9 cellular contexts compared by ENCODE assay signal in genomic region chr5:178121450-178122276, GRCh38. TPM values are rescaled to one million over a fixed set of nuclear protein-coding genes. Genes with fewer than 3 reads are reported as not detected.
DNase-seq lines count a peak whose midpoint lies in the region; ATAC-seq, FAIRE-seq and TF ChIP-seq lines count a peak whose summit lies in the region.
"Had no signal": no experiment of that assay in that cellular context is flagged by ENCODE, and none has a peak within 500 bp of the region (broad histone marks: within the 10 kb centered on the region; RNA-seq: fewer than 3 reads in every experiment).

No MANE protein-coding gene starts in this region.

- H4K5ac ChIP-seq in IMR-90 (ENCODE audit: low read depth, low read length): peak overlapping the region; percentile 57; the same call in 1 of the 2 replicates

- H3K56ac ChIP-seq in IMR-90 (ENCODE audit: extremely low read depth, insufficient read depth, low read length): no peak overlapping the region

- H3K14ac ChIP-seq in IMR-90 (replicated peaks; ENCODE audit: low read depth, low read length): no peak overlapping the region
- no peak overlapping the region for H3K14ac ChIP-seq in neuronal stem cell (ENCODE audit: low read length)

- no peaks in the 10 kb centered on the region; the same call in 1 of the 2 replicates for H4K20me1 ChIP-seq in IMR-90 (ENCODE audit: insufficient read depth, low read length)
- H4K20me1 ChIP-seq in GM12878 (ENCODE audit: control insufficient read depth, insufficient read depth): no peaks in the 10 kb centered on the region

- peak overlapping the region; percentile 24; the same call in 1 of the 2 replicates for H3K9ac ChIP-seq in IMR-90 (ENCODE audit: low read depth, low read length)
- no peak overlapping the region for H3K9ac ChIP-seq in GM12878 (ENCODE audit: control insufficient read depth, insufficient read depth, low read length)
- H3K9ac ChIP-seq in neuronal stem cell (ENCODE audit: low read depth, low read length, poor library complexity): peak overlapping the region; percentile 68

- no peak for TF ChIP-seq EP300 in GM12878 (IDR thresholded peaks at IDR 0.05; ENCODE audit: borderline replicate concordance in 1 of 2, control insufficient read depth in 1 of 2, low read depth in 2 of 2, low read length in 2 of 2)

- ATAC-seq in IMR-90 (ENCODE audit: low read depth) (no peak), GM12878 (no peak), GM21390 (IDR thresholded peaks at IDR 0.05; ENCODE audit: unreplicated experiment) (no peak)

- TF ChIP-seq POLR2A in IMR-90 (IDR thresholded peaks at IDR 0.05; ENCODE audit: low read depth, low read length) (no peak), GM12878 (IDR thresholded peaks at IDR 0.05; ENCODE audit: low read depth, low read length) (no peak)

- H3K4ac ChIP-seq in IMR-90 (ENCODE audit: low read depth, low read length) (no peak overlapping the region; the same call in 1 of the 2 replicates), neuronal stem cell (ENCODE audit: low read length) (no peak overlapping the region)

- peak overlapping the region; percentile 58 for H2BK12ac ChIP-seq in neuronal stem cell (ENCODE audit: low read length)

- no peak overlapping the region for H3K27ac ChIP-seq in IMR-90 (ENCODE audit: insufficient read depth, low read length)
- H3K27ac ChIP-seq in GM12878 (ENCODE audit: control insufficient read depth, insufficient read depth): peak overlapping the region; percentile 47
- no peak overlapping the region for H3K27ac ChIP-seq in neuronal stem cell (replicated peaks; ENCODE audit: low read length)

- no peak overlapping the region for H3K23ac ChIP-seq in IMR-90 (ENCODE audit: low read depth, low read length)
- peak overlapping the region; percentile 26 for H3K23ac ChIP-seq in neuronal stem cell (ENCODE audit: low read depth, low read length, poor library complexity)

- H3K36me3 ChIP-seq in IMR-90 (ENCODE audit: control insufficient read depth, insufficient read depth, low read length) (no peaks in the 10 kb centered on the region), GM12878 (ENCODE audit: control insufficient read depth in 2 of 2, insufficient read depth in 2 of 2, low read length in 1 of 2) (peaks cover 3 to 19% of the 10 kb centered on the region in 2 experiments; a peak in 3 of 4 replicates), neuronal stem cell (replicated peaks in 1 of 2; ENCODE audit: control insufficient read depth in 2 of 2, insufficient read depth in 2 of 2, low read length in 2 of 2) (peaks cover 3 to 28% of the 10 kb centered on the region in 2 donors)
- H3K36me3 ChIP-seq: HAP-1 had no signal

- H3K27me3 ChIP-seq in IMR-90 (ENCODE audit: control insufficient read depth, insufficient read depth, low read length) (peaks cover 14% of the 10 kb centered on the region), GM12878 (replicated peaks in 1 of 2; ENCODE audit: control insufficient read depth in 2 of 2, insufficient read depth in 2 of 2, low read length in 1 of 2) (no peaks in the 10 kb centered on the region), neuronal stem cell (ENCODE audit: control insufficient read depth in 3 of 3, insufficient read depth in 3 of 3, low read depth in 1 of 3, low read length in 3 of 3) (no peaks in the 10 kb centered on the region)

- H2AFZ ChIP-seq in IMR-90 (replicated peaks; ENCODE audit: low read length, poor library complexity) (peak overlapping the region; percentile 82), GM12878 (ENCODE audit: control insufficient read depth, low read depth, low read length) (no peak overlapping the region), neuronal stem cell (ENCODE audit: low read length) (no peak overlapping the region)

- POLR2A ChIA-PET in IMR-90 (lab: Charles Lee; ENCODE audit: unreplicated experiment): no interaction called here
- POLR2A ChIA-PET in GM12878 (lab: Charles Lee): interaction anchor here (0.6 to 1.0 kb wide), 2 partner anchors 10 to 30 kb away, joined by 3 to 6 read pairs; no protein-coding TSS in a partner anchor

- in situ Hi-C loops in IMR-90 (cut with MboI; ENCODE audit: low sequenced_read_pairs): no loop called here
- in situ Hi-C loops in GM12878 (cut with MboI): loop anchor here (10.0 kb wide), 1 partner anchor 1693 kb away; no protein-coding TSS in a partner anchor

- peak overlapping the region in 1 of 2 experiments; percentile 40; a peak in 2 of 4 replicates for H4K8ac ChIP-seq in IMR-90 (ENCODE audit: low read depth in 2 of 2, low read length in 2 of 2)
- H4K8ac ChIP-seq in neuronal stem cell (ENCODE audit: low read depth, low read length): no peak overlapping the region

- TF ChIP-seq CTCF in IMR-90 (conservative IDR thresholded peaks at IDR 0.05; ENCODE audit: low read depth, low read length): no peak
- TF ChIP-seq CTCF in GM12878 (IDR thresholded peaks at IDR 0.05 in 2 of 3, conservative IDR thresholded peaks at IDR 0.05 in 1 of 3; ENCODE audit: control insufficient read depth in 2 of 3, extremely low read depth in 1 of 3, insufficient read depth in 1 of 3, low read depth in 3 of 3, low read length in 3 of 3): no peak

- peak overlapping the region; percentile 40; the same call in 1 of the 2 replicates for H2BK120ac ChIP-seq in IMR-90 (ENCODE audit: low read depth, low read length)
- peak overlapping the region; percentile 16 for H2BK120ac ChIP-seq in neuronal stem cell (ENCODE audit: low read depth, low read length)

- RAD21 ChIA-PET in GM12878 (lab: Charles Lee; ENCODE audit: unreplicated experiment): interaction anchor here (1.2 kb wide), 4 partner anchors 24 to 46 kb away, joined by 3 to 7 read pairs (median 4); no protein-coding TSS in a partner anchor

- H3K4me2 ChIP-seq in IMR-90 (ENCODE audit: low read depth, low read length) (peak overlapping the region; percentile 58; the same call in 1 of the 2 replicates), GM12878 (ENCODE audit: control insufficient read depth, insufficient read depth) (peak overlapping the region; percentile 45), neuronal stem cell (ENCODE audit: insufficient read depth, low read length, poor library complexity, severe bottlenecking) (no peak overlapping the region)

- H4K91ac ChIP-seq in IMR-90 (ENCODE audit: insufficient read depth, low read depth, low read length) (no peak overlapping the region), neuronal stem cell (ENCODE audit: low read depth, low read length, poor library complexity) (no peak overlapping the region)

- no peak overlapping the region for H2AK5ac ChIP-seq in IMR-90 (ENCODE audit: low read depth, low read length)
- H2AK5ac ChIP-seq in neuronal stem cell (ENCODE audit: low read depth, low read length): peak overlapping the region; percentile 63

- peak overlapping the region; percentile 63 for H2AK9ac ChIP-seq in IMR-90 (replicated peaks; ENCODE audit: low read depth, low read length, poor library complexity)

- H2BK15ac ChIP-seq in IMR-90 (ENCODE audit: low read depth, low read length): no peak overlapping the region
- peak overlapping the region; percentile 6 for H2BK15ac ChIP-seq in neuronal stem cell (ENCODE audit: low read length)

- DNase-seq in GM03348 (ENCODE audit: low spot score) (peak; percentile 39), IMR-90 (no peak), GM12878 (ENCODE audit: low read depth, low spot score) (no peak), neuronal stem cell (ENCODE audit: low spot score) (no peak), COR-L47 (lab: John Stamatoyannopoulos, UW) (no peak), NCI-H226 (no peak), 8988T (no peak)

- TF ChIP-seq RAD21 in IMR-90 (IDR thresholded peaks at IDR 0.05; ENCODE audit: low read length) (no peak), GM12878 (IDR thresholded peaks at IDR 0.05; ENCODE audit: insufficient read depth, low read depth, low read length) (no peak)

- H2BK5ac ChIP-seq in IMR-90 (ENCODE audit: low read depth, low read length, poor library complexity, severe bottlenecking) (no peak overlapping the region), neuronal stem cell (ENCODE audit: low read length) (peak overlapping the region; percentile 82)

- no peaks in the 10 kb centered on the region for H3K9me3 ChIP-seq in IMR-90 (ENCODE audit: control insufficient read depth, insufficient read depth, low read length)
- no peaks in the 10 kb centered on the region for H3K9me3 ChIP-seq in GM12878 (replicated peaks; ENCODE audit: control insufficient read depth, insufficient read depth, low read length)
- no peaks in the 10 kb centered on the region for H3K9me3 ChIP-seq in neuronal stem cell (replicated peaks in 1 of 2; ENCODE audit: control insufficient read depth in 2 of 2, insufficient read depth in 1 of 2, low read depth in 1 of 2, low read length in 2 of 2)
- H3K9me3 ChIP-seq: HAP-1 had no signal

- dilution Hi-C loops in IMR-90 (cut with HindIII; ENCODE audit: low sequenced_read_pairs, unreplicated experiment): no loop called here

- H3K79me1 ChIP-seq in IMR-90 (ENCODE audit: low read depth in 1 of 2, low read length in 2 of 2): no peaks in the 10 kb centered on the region
- H3K79me1 ChIP-seq in neuronal stem cell (ENCODE audit: low read depth, low read length): peaks cover 2% of the 10 kb centered on the region

- peaks cover 6% of the 10 kb centered on the region; the same call in 1 of the 2 replicates for H3K4me1 ChIP-seq in IMR-90 (ENCODE audit: control insufficient read depth, insufficient read depth, low read length)
- H3K4me1 ChIP-seq in GM12878 (ENCODE audit: control insufficient read depth, insufficient read depth, low read length): peaks cover 32% of the 10 kb centered on the region
- peaks cover 13 to 14% of the 10 kb centered on the region in 2 donors for H3K4me1 ChIP-seq in neuronal stem cell (ENCODE audit: control insufficient read depth in 2 of 2, insufficient read depth in 1 of 2, low read depth in 1 of 2, low read length in 2 of 2)

- H3K79me2 ChIP-seq in GM12878 (ENCODE audit: control insufficient read depth, insufficient read depth, low read length): peaks cover 25% of the 10 kb centered on the region

- no peak overlapping the region; the same call in 1 of the 2 replicates for H3K18ac ChIP-seq in IMR-90 (ENCODE audit: low read depth, low read length)
- H3K18ac ChIP-seq in neuronal stem cell (ENCODE audit: low read length): no peak overlapping the region

- BruUV-seq in IMR-90 (replicated peaks; lab: Mats Ljungman, UMichigan): no TSS peak
- no TSS peak for BruUV-seq in GM12878 (replicated peaks; lab: Mats Ljungman, UMichigan)

- no peak overlapping the region for H2BK20ac ChIP-seq in IMR-90 (ENCODE audit: low read depth, low read length)

- intact Hi-C loops in IMR-90 (cut with micrococcal nuclease): no loop called here
- intact Hi-C loops in GM12878 (cut with micrococcal nuclease; ENCODE audit: unreplicated experiment): no loop called here

- 89% methylated on average over 23 of the region's 36 CpGs; no CpG with 5 or more reads in 1 of the 2 experiments for WGBS in IMR-90 (ENCODE audit: extremely low coverage in 2 of 2, insufficient read length in 1 of 2), 2 experiments
- 89% methylated on average over 36 of the region's 36 CpGs for WGBS in GM12878 (ENCODE audit: insufficient coverage, insufficient replicate concordance, low lambda C conversion rate, missing lambda C conversion rate)
- no CpG with 5 or more reads among the region's 36 CpGs for WGBS in neuronal stem cell (ENCODE audit: extremely low coverage in 2 of 2, insufficient read length in 2 of 2, insufficient replicate concordance in 1 of 2), 2 donors

- H3K9me1 ChIP-seq in IMR-90 (ENCODE audit: insufficient read depth, low read length): no peaks in the 10 kb centered on the region

- FAIRE-seq in GM12878 (lab: Jason Lieb, UNC): no peak

- H3K4me3 ChIP-seq in IMR-90 (ENCODE audit: insufficient read depth, low read depth, low read length) (no peak overlapping the region; the same call in 1 of the 2 replicates), GM12878 (peak overlapping the region; percentile 47; the same call in 1 of the 2 replicates), neuronal stem cell (ENCODE audit: low read length in 2 of 2) (no peak overlapping the region)
- H3K4me3 ChIP-seq: HAP-1 had no signal

- SMC1A ChIA-PET in GM12878 (lab: Charles Lee; ENCODE audit: uncharacterized antibody, unreplicated experiment): interaction anchor here (0.9 to 2.9 kb wide), 5 partner anchors 10 to 47 kb away, joined by 3 to 14 read pairs (median 5); no protein-coding TSS in a partner anchor

- CTCF ChIA-PET in IMR-90 (lab: Yijun Ruan, JAX) (interaction anchor here (0.6 to 0.9 kb wide), 5 partner anchors 8 to 45 kb away, joined by 3 to 4 read pairs (median 4); no protein-coding TSS in a partner anchor), GM12878 (lab: Yijun Ruan, JAX) (interaction anchor here (0.9 to 3.1 kb wide), 17 partner anchors 8 to 83 kb away, joined by 3 to 21 read pairs (median 8); partner anchors contain the start of genes HNRNPAB, NHP2 and RMND5B)

RNA-seq across cellular contexts. Expression of gene N4BP3, which starts 8.3 kb away (rescaled TPM):
- under 0.01 and 0.18 TPM in 2 replicates for total RNA-seq in IMR-90 (2012; rRNA removed)
- polyA plus RNA-seq in IMR-90 (2012; rRNA removed): 0.14 and 0.16 TPM in 2 replicates
- polyA plus RNA-seq in IMR-90 (2012; cell fraction: cytosol; rRNA removed): 0.10 and 0.16 TPM in 2 replicates
- polyA plus RNA-seq in IMR-90 (2012; cell fraction: nucleus; rRNA removed; ENCODE audit: low replicate concordance): 0.19 and 0.30 TPM in 2 replicates
- 49.3 and 55.0 TPM in 2 replicates for total RNA-seq in GM12878 (2013; cell fraction: nucleolus; rRNA removed)
- 10.0 and 10.2 TPM in 2 replicates for total RNA-seq in GM12878 (2014; rRNA removed)
- 3.9 and 4.0 TPM in 2 replicates for total RNA-seq in GM12878 (2014; rRNA removed; fragmentation: Illumina TruSeq; extraction: Trizol)
- total RNA-seq in GM12878 (2021): 11.4 and 13.0 TPM in 2 replicates
- polyA plus RNA-seq in GM12878 (2011; ENCODE audit: low read depth): 1.4 TPM
- 4.6 and 8.3 TPM in 2 replicates for polyA plus RNA-seq in GM12878 (2011; rRNA removed)
- 10.4 and 11.5 TPM in 2 replicates for polyA plus RNA-seq in GM12878 (2011; cell fraction: cytosol; rRNA removed)
- 29.0 and 31.8 TPM in 2 replicates for polyA plus RNA-seq in GM12878 (2011; cell fraction: nucleus; rRNA removed)
- 3.5 and 6.0 TPM in 2 replicates for polyA plus RNA-seq in GM12878 (2012)
- 1.3 and 2.5 TPM in 2 replicates for polyA plus RNA-seq in GM12878 (2014; fragmentation: Illumina TruSeq; extraction: Trizol)
- polyA plus RNA-seq in GM12878 (2014; fragmentation: Nextera tagmentation; extraction: Ambion mirVana): under 1 TPM; 0.06 to 0.27 TPM
- polyA plus RNA-seq in GM12878 (2014; rRNA removed): 9.3 and 10.3 TPM in 2 replicates
- 1 to 10 TPM; 3.7 to 4.6 TPM for polyA plus RNA-seq in GM12878 (2016; fragmentation: Nextera tagmentation; extraction: Ambion mirVana)
- 5.0 and 14.3 TPM in 2 replicates for polyA minus RNA-seq in GM12878 (2011; rRNA and poly(A)+ RNA removed)
- polyA minus RNA-seq in GM12878 (2011; cell fraction: cytosol; rRNA and poly(A)+ RNA removed): 5.1 and 6.3 TPM in 2 replicates
- 12.8 and 16.0 TPM in 2 replicates for polyA minus RNA-seq in GM12878 (2011; cell fraction: nucleus; rRNA and poly(A)+ RNA removed)
- 2.4 TPM for polyA plus RNA-seq in neuronal stem cell (2013, experiment 1 of 2)
- polyA plus RNA-seq in neuronal stem cell (2013, experiment 2 of 2): 2.5 TPM

RNA-seq across cellular contexts. Expression of gene RMND5B, which starts 9.2 kb away (rescaled TPM):
- total RNA-seq in IMR-90 (2012; rRNA removed): 11.7 and 14.0 TPM in 2 replicates
- polyA plus RNA-seq in IMR-90 (2012; rRNA removed): 19.5 and 21.6 TPM in 2 replicates
- 17.7 and 18.8 TPM in 2 replicates for polyA plus RNA-seq in IMR-90 (2012; cell fraction: cytosol; rRNA removed)
- 31.0 and 42.5 TPM in 2 replicates for polyA plus RNA-seq in IMR-90 (2012; cell fraction: nucleus; rRNA removed; ENCODE audit: low replicate concordance)
- total RNA-seq in GM12878 (2013; cell fraction: nucleolus; rRNA removed): 42.9 and 49.4 TPM in 2 replicates
- 25.8 and 27.6 TPM in 2 replicates for total RNA-seq in GM12878 (2014; rRNA removed)
- 16.7 and 16.8 TPM in 2 replicates for total RNA-seq in GM12878 (2014; rRNA removed; fragmentation: Illumina TruSeq; extraction: Trizol)
- total RNA-seq in GM12878 (2021): 37.5 and 39.6 TPM in 2 replicates
- 11.3 TPM for polyA plus RNA-seq in GM12878 (2011; ENCODE audit: low read depth)
- 20.0 and 34.3 TPM in 2 replicates for polyA plus RNA-seq in GM12878 (2011; rRNA removed)
- 43.0 and 46.1 TPM in 2 replicates for polyA plus RNA-seq in GM12878 (2011; cell fraction: cytosol; rRNA removed)
- polyA plus RNA-seq in GM12878 (2011; cell fraction: nucleus; rRNA removed): 62.1 and 65.1 TPM in 2 replicates
- 23.8 and 24.3 TPM in 2 replicates for polyA plus RNA-seq in GM12878 (2012)
- polyA plus RNA-seq in GM12878 (2014; fragmentation: Illumina TruSeq; extraction: Trizol): 11.2 and 19.0 TPM in 2 replicates
- 1 to 10 TPM; 1.6 to 4.0 TPM for polyA plus RNA-seq in GM12878 (2014; fragmentation: Nextera tagmentation; extraction: Ambion mirVana)
- polyA plus RNA-seq in GM12878 (2014; rRNA removed): 36.2 and 39.5 TPM in 2 replicates
- polyA plus RNA-seq in GM12878 (2016; fragmentation: Nextera tagmentation; extraction: Ambion mirVana): 10 to 100 TPM; 50.4 to 50.7 TPM
- polyA minus RNA-seq in GM12878 (2011; rRNA and poly(A)+ RNA removed): 38.7 and 46.0 TPM in 2 replicates
- 12.4 and 14.0 TPM in 2 replicates for polyA minus RNA-seq in GM12878 (2011; cell fraction: cytosol; rRNA and poly(A)+ RNA removed)
- polyA minus RNA-seq in GM12878 (2011; cell fraction: nucleus; rRNA and poly(A)+ RNA removed): 20.8 and 39.0 TPM in 2 replicates
- 19.2 TPM for polyA plus RNA-seq in neuronal stem cell (2013, experiment 1 of 2)
- polyA plus RNA-seq in neuronal stem cell (2013, experiment 2 of 2): 19.2 TPM

RNA-seq across cellular contexts. Expression of gene NHP2, which starts 32.0 kb away (rescaled TPM):
- total RNA-seq in IMR-90 (2012; rRNA removed): 278 and 302 TPM in 2 replicates
- polyA plus RNA-seq in IMR-90 (2012; rRNA removed): 180 and 207 TPM in 2 replicates
- 281 and 300 TPM in 2 replicates for polyA plus RNA-seq in IMR-90 (2012; cell fraction: cytosol; rRNA removed)
- 73.8 and 99.0 TPM in 2 replicates for polyA plus RNA-seq in IMR-90 (2012; cell fraction: nucleus; rRNA removed; ENCODE audit: low replicate concordance)
- total RNA-seq in GM12878 (2013; cell fraction: nucleolus; rRNA removed): 53.0 and 54.1 TPM in 2 replicates
- 284 and 305 TPM in 2 replicates for total RNA-seq in GM12878 (2014; rRNA removed)
- total RNA-seq in GM12878 (2014; rRNA removed; fragmentation: Illumina TruSeq; extraction: Trizol): 132 and 163 TPM in 2 replicates
- total RNA-seq in GM12878 (2021): 233 TPM in 2 replicates
- 141 TPM for polyA plus RNA-seq in GM12878 (2011; ENCODE audit: low read depth)
- 112 and 130 TPM in 2 replicates for polyA plus RNA-seq in GM12878 (2011; rRNA removed)
- polyA plus RNA-seq in GM12878 (2011; cell fraction: cytosol; rRNA removed): 200 and 227 TPM in 2 replicates
- polyA plus RNA-seq in GM12878 (2011; cell fraction: nucleus; rRNA removed): 129 and 130 TPM in 2 replicates
- 153 and 166 TPM in 2 replicates for polyA plus RNA-seq in GM12878 (2012)
- polyA plus RNA-seq in GM12878 (2014; fragmentation: Illumina TruSeq; extraction: Trizol): 46.4 and 97.3 TPM in 2 replicates
- 100 to 1,000 TPM in 1 of 2 experiments, 10 to 100 TPM in 1; 39.2 to 127 TPM for polyA plus RNA-seq in GM12878 (2014; fragmentation: Nextera tagmentation; extraction: Ambion mirVana)
- 277 and 301 TPM in 2 replicates for polyA plus RNA-seq in GM12878 (2014; rRNA removed)
- 100 to 1,000 TPM; 485 to 513 TPM for polyA plus RNA-seq in GM12878 (2016; fragmentation: Nextera tagmentation; extraction: Ambion mirVana)
- polyA minus RNA-seq in GM12878 (2011; rRNA and poly(A)+ RNA removed): 50.3 and 72.8 TPM in 2 replicates
- 57.3 and 62.9 TPM in 2 replicates for polyA minus RNA-seq in GM12878 (2011; cell fraction: cytosol; rRNA and poly(A)+ RNA removed)
- polyA minus RNA-seq in GM12878 (2011; cell fraction: nucleus; rRNA and poly(A)+ RNA removed): 35.5 and 50.4 TPM in 2 replicates
- 177 TPM for polyA plus RNA-seq in neuronal stem cell (2013, experiment 1 of 2)
- 166 TPM for polyA plus RNA-seq in neuronal stem cell (2013, experiment 2 of 2)
